ENCODE assay signal across 1 cellular context in the genomic region with DNA sequence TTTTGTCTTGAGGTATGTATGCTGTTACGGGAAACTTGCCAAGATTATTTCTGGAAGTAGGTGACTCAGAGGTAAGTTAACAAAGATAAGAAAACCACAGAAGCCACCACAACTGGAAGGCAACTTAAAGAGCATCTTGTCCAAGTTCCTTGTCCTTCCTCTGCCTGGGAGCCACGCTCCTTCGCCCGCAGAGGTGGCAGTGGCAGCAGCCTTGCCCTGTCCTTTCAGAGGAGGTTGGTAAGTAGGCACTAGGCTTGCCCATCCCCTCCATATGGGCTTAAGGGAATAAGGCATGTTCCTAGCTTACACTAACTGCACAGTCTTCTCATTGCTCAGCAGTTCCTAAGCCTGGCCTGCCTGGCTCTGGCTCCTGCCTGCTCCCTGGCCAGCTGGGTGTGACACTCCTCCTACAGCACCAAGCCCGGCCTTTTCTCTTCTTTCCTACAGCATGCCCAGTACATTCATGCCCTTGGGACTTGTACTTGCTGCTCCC.
A peak's percentile ranks its signal among the peaks of the same experiment; 100 is the strongest.
TF ChIP-seq lines count a peak whose summit lies in the region.

No MANE protein-coding gene starts in this region.

TF ChIP-seq in endothelial cell of umbilical vein, 7 proteins besides CTCF, POLR2A, EP300 and RAD21 (continued from another document):
- TF ChIP-seq, protein P1, sequence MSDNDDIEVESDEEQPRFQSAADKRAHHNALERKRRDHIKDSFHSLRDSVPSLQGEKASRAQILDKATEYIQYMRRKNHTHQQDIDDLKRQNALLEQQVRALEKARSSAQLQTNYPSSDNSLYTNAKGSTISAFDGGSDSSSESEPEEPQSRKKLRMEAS (IDR thresholded peaks at IDR 0.05; ENCODE audit: insufficient read depth, insufficient read length) = no peak
- TF ChIP-seq GATA2 (IDR thresholded peaks at IDR 0.05; ENCODE audit: insufficient read depth, insufficient read length, low read depth, low read length) (peak; percentile 93), POLR2AphosphoS5 (IDR thresholded peaks at IDR 0.05; ENCODE audit: insufficient read depth, low read depth, low read length) (peak; percentile 86), FOS (IDR thresholded peaks at IDR 0.05; ENCODE audit: borderline replicate concordance, insufficient read depth, low read length) (peak; percentile 80), JUN (IDR thresholded peaks at IDR 0.05; ENCODE audit: borderline replicate concordance, insufficient read depth, insufficient read length, low read depth) (peak; percentile 83), EZH2 (IDR thresholded peaks at IDR 0.05; ENCODE audit: borderline replicate concordance, low read depth, low read length, severe bottlenecking) (no peak)
